8 cellular contexts compared by ENCODE assay signal in the genomic region with DNA sequence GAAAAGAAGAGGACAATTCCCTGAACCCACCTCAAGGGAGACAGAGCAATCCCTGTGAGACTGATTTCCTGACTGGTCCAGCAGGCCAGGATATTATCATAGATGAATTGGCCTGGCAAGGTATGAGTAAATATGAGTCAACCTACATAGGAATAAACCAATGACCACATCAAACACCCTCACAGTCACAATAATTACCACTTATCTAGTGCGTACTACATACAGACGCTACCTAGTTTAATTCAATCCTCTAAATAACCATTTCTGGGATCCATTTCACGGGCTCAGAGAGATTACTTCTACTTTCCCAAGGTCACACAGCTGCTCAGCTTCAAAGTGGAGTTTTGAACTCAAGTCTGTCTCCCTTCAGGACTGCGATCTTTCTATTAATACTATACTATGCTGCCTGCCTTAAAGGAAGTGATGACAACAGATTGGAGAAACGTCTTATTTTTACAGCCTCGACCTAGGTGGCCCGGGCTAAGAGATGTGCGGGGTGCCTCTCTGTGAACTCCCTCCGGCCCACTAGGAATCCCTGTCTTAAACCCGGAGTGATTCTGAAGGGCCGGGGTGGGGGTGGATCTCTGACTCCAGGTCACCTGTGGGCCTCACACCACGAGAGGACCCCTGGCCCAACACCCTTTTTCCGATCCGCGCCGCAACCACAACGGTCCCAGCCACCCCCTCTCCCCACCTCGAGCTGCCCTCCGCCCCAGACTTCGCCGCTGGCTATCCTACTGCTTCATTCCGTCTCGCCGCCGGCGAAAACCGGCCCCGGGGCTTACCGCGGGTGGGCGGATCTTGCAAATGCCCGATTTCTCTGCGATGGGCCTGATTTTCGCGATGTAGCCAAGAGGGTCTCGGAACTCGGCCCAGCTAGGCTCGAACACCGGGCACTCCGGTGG. TPM values are rescaled to one million over a fixed set of nuclear protein-coding genes. Genes with fewer than 3 reads are reported as not detected.
DNase-seq lines count a peak whose midpoint lies in the region; ATAC-seq and TF ChIP-seq lines count a peak whose summit lies in the region.

No MANE protein-coding gene starts in this region.

- H3F3A ChIP-seq in neural progenitor cell (ENCODE audit: low read depth), result no peaks in the 10 kb centered on the region

- TF ChIP-seq CTCF in GM12864 (IDR thresholded peaks at IDR 0.05; ENCODE audit: low read depth, low read length, missing control alignments) (no peak), HL-60 (IDR thresholded peaks at IDR 0.05; ENCODE audit: insufficient read depth, low read length) (no peak), neural progenitor cell (IDR thresholded peaks at IDR 0.05) (no peak)

- peak; percentile 51 to 63 for ATAC-seq in activated T-cell treated with anti-CD3 and anti-CD28 coated beads, Interleukin-2, amount 50 U/mL, for 4 hours

- peaks cover 59% of the 10 kb centered on the region for H3K79me2 ChIP-seq in neural progenitor cell (ENCODE audit: low read depth)

- peaks cover 27% of the 10 kb centered on the region for H3K4me1 Mint-ChIP-seq in activated T-cell treated with anti-CD3 and anti-CD28 coated beads, Interleukin-2, amount 50 U/mL, for 4 hours (ENCODE audit: low read depth)
- H3K4me1 Mint-ChIP-seq in neural progenitor cell, result peaks cover 28% of the 10 kb centered on the region

- H3K36me3 ChIP-seq in neural progenitor cell, result no peaks in the 10 kb centered on the region

- peaks cover 50% of the 10 kb centered on the region for H4K20me1 ChIP-seq in neural progenitor cell (ENCODE audit: low read depth)

- H3K27me3 Mint-ChIP-seq in activated T-cell treated with anti-CD3 and anti-CD28 coated beads, Interleukin-2, amount 50 U/mL, for 4 hours (ENCODE audit: low read depth), result no peaks in the 10 kb centered on the region
- H3K27me3 Mint-ChIP-seq in neural progenitor cell (ENCODE audit: insufficient read depth, low read depth), result peaks cover 8% of the 10 kb centered on the region

- peaks cover 7% of the 10 kb centered on the region for H3K36me3 Mint-ChIP-seq in activated T-cell treated with anti-CD3 and anti-CD28 coated beads, Interleukin-2, amount 50 U/mL, for 4 hours (ENCODE audit: insufficient read depth)
- peaks cover 24% of the 10 kb centered on the region for H3K36me3 Mint-ChIP-seq in neural progenitor cell

- peak overlapping the region; percentile 96 for H3K27ac Mint-ChIP-seq in neural progenitor cell

- H3K4me3 Mint-ChIP-seq in activated T-cell treated with anti-CD3 and anti-CD28 coated beads, Interleukin-2, amount 50 U/mL, for 4 hours, result peak overlapping the region; percentile 90
- peak overlapping the region; percentile 99 for H3K4me3 Mint-ChIP-seq in neural progenitor cell

- no peak for DNase-seq in GM12864 (ENCODE audit: low read depth)
- no peak for DNase-seq in HL-60 (ENCODE audit: low read depth in 1 of 2, low spot score in 1 of 2)
- peak; percentile 12 for DNase-seq in activated T-cell treated with anti-CD3 and anti-CD28 coated beads, Interleukin-2, amount 50 U/mL, for 4 hours
- DNase-seq in fibroblast of gingiva (ENCODE audit: low read depth), result peak; percentile 1
- peak; percentile 55 for DNase-seq in neural progenitor cell (ENCODE audit: low spot score)
- DNase-seq in COR-L47 (lab: John Stamatoyannopoulos, UW), result no peak
- DNase-seq in T1000 (lab: John Stamatoyannopoulos, UW), result no peak
- no peak for DNase-seq in ureter (ENCODE audit: low spot score)

- peak overlapping the region; percentile 98 for H2AFZ ChIP-seq in neural progenitor cell (replicated peaks)

- H3K4me2 ChIP-seq in neural progenitor cell, result peak overlapping the region; percentile 95

- H3K27ac ChIP-seq in HL-60 (replicated peaks) (peak overlapping the region; percentile 99), neural progenitor cell (peak overlapping the region; percentile 98)

- H3K9me3 Mint-ChIP-seq in activated T-cell treated with anti-CD3 and anti-CD28 coated beads, Interleukin-2, amount 50 U/mL, for 4 hours, result no peaks in the 10 kb centered on the region
- H3K9me3 Mint-ChIP-seq in neural progenitor cell, result no peaks in the 10 kb centered on the region

- no peaks in the 10 kb centered on the region for H3K9me3 ChIP-seq in neural progenitor cell (ENCODE audit: low read depth)

- H3K9ac ChIP-seq in neural progenitor cell, result peak overlapping the region; percentile 100

- peaks cover 17% of the 10 kb centered on the region for H3K4me1 ChIP-seq in neural progenitor cell

- H3K27me3 ChIP-seq in HL-60 (ENCODE audit: insufficient read depth, poor library complexity, severe bottlenecking) (no peaks in the 10 kb centered on the region), neural progenitor cell (no peaks in the 10 kb centered on the region)

- H3K4me3 ChIP-seq in GM12864 (ENCODE audit: low read depth, low read length) (peak overlapping the region; percentile 77), HL-60 (replicated peaks; ENCODE audit: insufficient read depth, low read length) (peak overlapping the region; percentile 83), neural progenitor cell (peak overlapping the region; percentile 84)

RNA-seq across cellular contexts. Expression of gene KDM5C, which starts 0.8 kb away (rescaled TPM):
- 100 to 1,000 TPM in 2 of 3 donors, 10 to 100 TPM in 1; 91.7 to 149 (median 115) TPM for total RNA-seq in activated T-cell treated with anti-CD3 and anti-CD28 coated beads, Interleukin-2, amount 50 U/mL, for 4 hours
- total RNA-seq in neural progenitor cell (ENCODE audit: low replicate concordance), result 118 and 223 TPM in 2 replicates
- 163 TPM for total RNA-seq in ureter

RNA-seq across cellular contexts. Expression of gene IQSEC2, which starts 57.2 kb away (rescaled TPM):
- 1 to 10 TPM in 1 of 3 donors, under 1 TPM in 2; 0.43 to 1.2 (median 0.46) TPM for total RNA-seq in activated T-cell treated with anti-CD3 and anti-CD28 coated beads, Interleukin-2, amount 50 U/mL, for 4 hours
- total RNA-seq in neural progenitor cell (ENCODE audit: low replicate concordance), result 3.5 and 8.3 TPM in 2 replicates
- 31.7 TPM for total RNA-seq in ureter

Comparison
In these comparisons a context has a peak if more than half of its experiments do, and no peak if none do; other contexts are left out.
1. DNase-seq: peak in activated T-cell treated with anti-CD3 and anti-CD28 coated beads, Interleukin-2, amount 50 U/mL, for 4 hours (single experiment), fibroblast of gingiva (single experiment) and neural progenitor cell (single experiment); none in GM12864 (single experiment), HL-60 (0 of 2), COR-L47 (single experiment), T1000 (single experiment) and ureter (single experiment).
2. Peak in every context shown above with its lines, with median percentiles within 50 percentile points of each other: H3K4me3 ChIP-seq.